In the genomic region with DNA sequence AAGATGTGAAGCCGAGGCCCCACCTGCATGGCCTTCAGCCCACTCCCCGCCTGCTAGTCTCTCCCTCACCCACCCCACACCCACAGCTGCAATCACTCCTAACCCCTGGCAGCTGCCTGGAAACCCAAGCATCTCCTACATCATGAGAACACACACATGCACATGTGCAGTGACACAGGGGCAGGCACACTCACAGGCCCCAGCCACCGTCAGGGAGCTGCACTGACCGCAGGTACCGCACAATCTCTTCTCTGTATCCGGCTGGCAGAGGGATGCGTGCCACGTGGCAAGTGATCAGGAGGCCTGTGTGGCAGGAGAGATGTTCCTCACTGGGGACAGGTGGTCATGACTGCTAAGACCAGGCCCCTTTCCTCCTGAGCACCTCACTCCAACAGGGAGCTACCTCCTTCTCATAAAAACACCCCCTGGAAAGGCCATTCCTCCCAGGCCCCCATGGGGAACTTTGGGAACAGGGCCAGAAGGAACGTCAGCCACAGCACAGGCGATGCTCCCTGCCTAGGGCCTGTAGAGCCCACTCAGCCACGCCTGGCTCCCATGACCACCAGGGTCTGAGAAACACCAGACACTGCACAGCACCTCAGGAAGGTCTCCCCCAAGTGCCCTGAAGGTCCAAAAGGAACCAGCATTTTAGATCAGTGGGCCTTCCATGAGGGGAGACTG, we compare ENCODE assay signal across 28 cellular contexts. TPM values are rescaled to one million over a fixed set of nuclear protein-coding genes. Genes with fewer than 3 reads are reported as not detected.
DNase-seq lines count a peak whose midpoint lies in the region; TF ChIP-seq lines count a peak whose summit lies in the region.
"Had no signal": no experiment of that assay in that cellular context is flagged by ENCODE, and none has a peak within 500 bp of the region (broad histone marks: within the 10 kb centered on the region; RNA-seq: fewer than 3 reads in every experiment).

No MANE protein-coding gene starts in this region.

- peaks cover 36% of the 10 kb centered on the region for H4K20me1 ChIP-seq in Loucy (ENCODE audit: insufficient read depth, low read length, poor library complexity, severe bottlenecking)

- H3K27ac ChIP-seq in substantia nigra (ENCODE audit: low read depth, low read length, poor library complexity, severe bottlenecking), result peak overlapping the region; percentile 63
- H3K27ac ChIP-seq: lower lobe of right lung, ovary, transverse colon had no signal

- no peaks in the 10 kb centered on the region for H3K27me3 Mint-ChIP-seq in activated CD4-positive, alpha-beta T cell treated with anti-CD3 and anti-CD28 coated beads, Interleukin-2, amount 10 ng/mL, durations not matched to agents 24 days and 14 days
- H3K27me3 Mint-ChIP-seq: activated naive CD8-positive, alpha-beta T cell treated with anti-CD3 and anti-CD28 coated beads, Interleukin-2, amount 10 ng/mL, durations not matched to agents 7 days and 5 days; dendritic cell treated with granulocyte-macrophage colony-stimulating factor and Interleukin-4, amounts not matched to agents 40 ng/mL and 50 ng/mL, for 4 days had no signal

- H3K4me3 ChIP-seq in Loucy (ENCODE audit: low read length, poor library complexity, severe bottlenecking), result no peak overlapping the region
- H3K4me3 ChIP-seq: lower lobe of right lung, mucosa of descending colon, ovary, transverse colon had no signal

- no peak overlapping the region for H3K4me3 Mint-ChIP-seq in activated CD4-positive, alpha-beta T cell treated with anti-CD3 and anti-CD28 coated beads, Interleukin-2, amount 10 ng/mL, durations not matched to agents 24 days and 14 days
- H3K4me3 Mint-ChIP-seq: activated naive CD8-positive, alpha-beta T cell treated with anti-CD3 and anti-CD28 coated beads, Interleukin-2, amount 10 ng/mL, durations not matched to agents 7 days and 5 days; activated T-cell treated with anti-CD3 and anti-CD28 coated beads, Interleukin-2, amount 50 U/mL, for 4 hours; dendritic cell treated with granulocyte-macrophage colony-stimulating factor and Interleukin-4, amounts not matched to agents 40 ng/mL and 50 ng/mL, for 4 days; natural killer cell had no signal

- peak; percentile 21 for DNase-seq in ecto neural progenitor cell (ENCODE audit: low spot score)
- DNase-seq in mesenteric fat pad (ENCODE audit: low spot score), result peak; percentile 64
- DNase-seq in substantia nigra (lab: John Stamatoyannopoulos, UW), result peak in 2 of 49 donors; percentile 33 to 50
- DNase-seq in T1000 (lab: John Stamatoyannopoulos, UW), result no peak
- no peak for DNase-seq in activated CD4-positive, alpha-beta T cell treated with anti-CD3 and anti-CD28 coated beads, Interleukin-2, amount 10 ng/mL, durations not matched to agents 24 days and 14 days
- no peak for DNase-seq in AG08395 (ENCODE audit: low spot score)
- DNase-seq: activated CD4-positive, alpha-beta T cell treated with anti-CD3 and anti-CD28 coated beads for 4 hours; activated gamma-delta T cell treated with Interleukin-2 at 50 U/mL for 16 hours; activated naive CD8-positive, alpha-beta T cell treated with anti-CD3 and anti-CD28 coated beads, Interleukin-2, amount 10 ng/mL, durations not matched to agents 7 days and 5 days; activated T-cell treated with anti-CD3 and anti-CD28 coated beads, Interleukin-2, amount 50 U/mL, for 4 hours; C1 segment of cervical spinal cord; central memory CD4-positive, alpha-beta T cell; DMS53; lower lobe of right lung; mucosa of descending colon; MV-4-11; natural killer cell; NCI-H1436 treated with DMSO at 0.1 percent for 48 hours; NCI-H2081 treated with DMSO at 0.1 percent for 48 hours; NCI-H345; NCI-H69; PC-3; SHP77 treated with DMSO at 0.1 percent for 48 hours; stimulated activated CD4-positive, alpha-beta T cell treated with anti-CD3 and anti-CD28 coated beads, Interleukin-4, amount 100 ng/mL, for 1 hour; transverse colon had no signal

- no peaks in the 10 kb centered on the region for H3K9me3 Mint-ChIP-seq in activated CD4-positive, alpha-beta T cell treated with anti-CD3 and anti-CD28 coated beads, Interleukin-2, amount 10 ng/mL, durations not matched to agents 24 days and 14 days
- H3K9me3 Mint-ChIP-seq: activated naive CD8-positive, alpha-beta T cell treated with anti-CD3 and anti-CD28 coated beads, Interleukin-2, amount 10 ng/mL, durations not matched to agents 7 days and 5 days; activated T-cell treated with anti-CD3 and anti-CD28 coated beads, Interleukin-2, amount 50 U/mL, for 4 hours; dendritic cell treated with granulocyte-macrophage colony-stimulating factor and Interleukin-4, amounts not matched to agents 40 ng/mL and 50 ng/mL, for 4 days; natural killer cell had no signal

- no peaks in the 10 kb centered on the region for H3K9me2 ChIP-seq in Loucy (replicated peaks; ENCODE audit: low read depth, low read length)

- no peak for TF ChIP-seq CTCF in Loucy (conservative IDR thresholded peaks at IDR 0.05; ENCODE audit: low read length)

- H3K9ac ChIP-seq in Loucy (ENCODE audit: low read depth, low read length, poor library complexity, severe bottlenecking), result no peak overlapping the region

- no peak overlapping the region for H2AFZ ChIP-seq in Loucy (ENCODE audit: low read length)

- peaks cover 39% of the 10 kb centered on the region; the same call in 1 of the 2 replicates for H3K36me3 ChIP-seq in Loucy (ENCODE audit: insufficient read depth, low read length)
- H3K36me3 ChIP-seq: ovary had no signal

- no peaks in the 10 kb centered on the region for H3K27me3 ChIP-seq in Loucy (ENCODE audit: insufficient read depth, low read length, poor library complexity, severe bottlenecking)
- H3K27me3 ChIP-seq: ovary, transverse colon had no signal

- intact Hi-C loops in activated CD4-positive, alpha-beta T cell treated with anti-CD3 and anti-CD28 coated beads, Interleukin-2, amount 10 ng/mL, durations not matched to agents 24 days and 14 days (cut with micrococcal nuclease), result no loop called here

- H3K36me3 Mint-ChIP-seq in activated CD4-positive, alpha-beta T cell treated with anti-CD3 and anti-CD28 coated beads, Interleukin-2, amount 10 ng/mL, durations not matched to agents 24 days and 14 days (ENCODE audit: low read depth), result peaks cover 14% of the 10 kb centered on the region
- H3K36me3 Mint-ChIP-seq: natural killer cell had no signal

- no peak overlapping the region for H3K27ac Mint-ChIP-seq in activated CD4-positive, alpha-beta T cell treated with anti-CD3 and anti-CD28 coated beads, Interleukin-2, amount 10 ng/mL, durations not matched to agents 24 days and 14 days
- H3K27ac Mint-ChIP-seq: activated naive CD8-positive, alpha-beta T cell treated with anti-CD3 and anti-CD28 coated beads, Interleukin-2, amount 10 ng/mL, durations not matched to agents 7 days and 5 days; dendritic cell treated with granulocyte-macrophage colony-stimulating factor and Interleukin-4, amounts not matched to agents 40 ng/mL and 50 ng/mL, for 4 days; natural killer cell had no signal

- H3F3A ChIP-seq in Loucy (ENCODE audit: low read depth), result no peaks in the 10 kb centered on the region

- no peaks in the 10 kb centered on the region for H3K9me3 ChIP-seq in Loucy (ENCODE audit: insufficient read depth, low read depth, low read length)
- H3K9me3 ChIP-seq: lower lobe of right lung, mucosa of descending colon, ovary, transverse colon had no signal

- H3K4me1 ChIP-seq in Loucy (ENCODE audit: insufficient read depth, low read length, poor library complexity, severe bottlenecking), result peaks cover 21% of the 10 kb centered on the region

- peaks cover 87% of the 10 kb centered on the region for H3K79me2 ChIP-seq in Loucy (ENCODE audit: insufficient read depth, low read length)

- H3K4me2 ChIP-seq in Loucy (ENCODE audit: low read depth, low read length, poor library complexity, severe bottlenecking), result peak overlapping the region; percentile 40

- H3K4me1 Mint-ChIP-seq in activated CD4-positive, alpha-beta T cell treated with anti-CD3 and anti-CD28 coated beads, Interleukin-2, amount 10 ng/mL, durations not matched to agents 24 days and 14 days, result peaks cover 20% of the 10 kb centered on the region

RNA-seq across cellular contexts. Expression of gene LSS, which starts 6.0 kb away (rescaled TPM):
- total RNA-seq in mesenteric fat pad, result 81.3 TPM
- 19.7 and 23.1 TPM in 2 replicates for total RNA-seq in activated CD4-positive, alpha-beta T cell treated with anti-CD3 and anti-CD28 coated beads, Interleukin-2, amount 10 ng/mL, durations not matched to agents 24 days and 14 days

RNA-seq across cellular contexts. Expression of gene SPATC1L, which starts 38.3 kb away (rescaled TPM):
- total RNA-seq in mesenteric fat pad, result 5.9 TPM
- 10.8 and 12.0 TPM in 2 replicates for total RNA-seq in activated CD4-positive, alpha-beta T cell treated with anti-CD3 and anti-CD28 coated beads, Interleukin-2, amount 10 ng/mL, durations not matched to agents 24 days and 14 days

Comparison
In these comparisons a context has a peak if more than half of its experiments do, and no peak if none do; other contexts are left out.
1. DNase-seq: peak in ecto neural progenitor cell (single experiment) and mesenteric fat pad (single experiment); none in T1000 (single experiment), activated CD4-positive, alpha-beta T cell treated with anti-CD3 and anti-CD28 coated beads, Interleukin-2, amount 10 ng/mL, durations not matched to agents 24 days and 14 days (single experiment) and AG08395 (single experiment).